ENCODE assay signal across 7 cellular contexts in genomic region chr2:113390133-113390849, GRCh38. TPM values are rescaled to one million over a fixed set of nuclear protein-coding genes. Genes with fewer than 3 reads are reported as not detected.
DNase-seq lines count a peak whose midpoint lies in the region; ATAC-seq and TF ChIP-seq lines count a peak whose summit lies in the region.

No MANE protein-coding gene starts in this region.

- peak; percentile 99 for TF ChIP-seq CTCF in liver (IDR thresholded peaks at IDR 0.05; ENCODE audit: low read depth, low read length, missing input control)

- no peak overlapping the region for H3K27ac ChIP-seq in liver (ENCODE audit: low read depth in 1 of 2, low read length in 2 of 2)

- no peaks in the 10 kb centered on the region for H3K36me3 ChIP-seq in liver (ENCODE audit: control insufficient read depth in 4 of 4, insufficient read depth in 3 of 4, low read depth in 1 of 4, low read length in 3 of 4)

- H3K4me1 ChIP-seq in liver (ENCODE audit: control insufficient read depth in 4 of 4, insufficient read depth in 4 of 4, low read length in 3 of 4), result no peaks in the 10 kb centered on the region

- H3K9me3 ChIP-seq in liver (ENCODE audit: control insufficient read depth in 4 of 4, low read length in 3 of 4), result no peaks in the 10 kb centered on the region

- H3K27me3 ChIP-seq in liver (ENCODE audit: control insufficient read depth in 4 of 4, insufficient read depth in 4 of 4, low read length in 3 of 4), result no peaks in the 10 kb centered on the region

- peak overlapping the region in 1 of 2 donors; percentile 65 for H3K9ac ChIP-seq in liver (ENCODE audit: low read depth in 1 of 2, low read length in 2 of 2)

- no peak overlapping the region for H3K4me3 ChIP-seq in liver (ENCODE audit: low read depth in 1 of 3, low read length in 3 of 3)

- DNase-seq in SW480 (ENCODE audit: low spot score) (peak; percentile 74), DMS 273 treated with DMSO at 0.1 percent for 48 hours (lab: John Stamatoyannopoulos, UW) (no peak)
- DNase-seq in central memory CD4-positive, alpha-beta T cell, result peak; percentile 79
- peak; percentile 16 to 23 (median 20) for DNase-seq in stimulated activated CD4-positive, alpha-beta T cell treated with anti-CD3 and anti-CD28 coated beads, TNF-alpha, amount 100 ng/mL, for 1 hour (ENCODE audit: low read depth in 3 of 3, low spot score in 1 of 3)

- TF ChIP-seq RAD21 in liver (IDR thresholded peaks at IDR 0.05), result peak; percentile 98 to 100

- ATAC-seq in GM18861 (IDR thresholded peaks at IDR 0.05; ENCODE audit: unreplicated experiment), result peak; percentile 82
- ATAC-seq in HG03025 (IDR thresholded peaks at IDR 0.05; ENCODE audit: low FRiP score, unreplicated experiment), result peak; percentile 64

- WGBS in liver, result 11% methylated on average over 11 of the region's 11 CpGs

TF ChIP-seq in liver, 16 proteins besides CTCF, POLR2A, EP300 and RAD21:
- TF ChIP-seq FOXA2 (IDR thresholded peaks at IDR 0.05) (peak; percentile 39), FOXA1 (IDR thresholded peaks at IDR 0.05) (no peak), YY1 (IDR thresholded peaks at IDR 0.05) (peak; percentile 26), JUND (IDR thresholded peaks at IDR 0.05) (no peak), GABPA (IDR thresholded peaks at IDR 0.05 in 1 of 2, conservative IDR thresholded peaks at IDR 0.05 in 1 of 2) (no peak), RXRA (IDR thresholded peaks at IDR 0.05) (peak; percentile 6 to 20)

RNA-seq across cellular contexts. Expression of gene ZNG1B, which starts 47.2 kb away (rescaled TPM):
- total RNA-seq in liver, result 10 to 100 TPM; 15.2 to 28.2 TPM
- polyA plus RNA-seq in liver, result 10 to 100 TPM; 13.4 to 38.9 TPM
